In the genomic region with DNA sequence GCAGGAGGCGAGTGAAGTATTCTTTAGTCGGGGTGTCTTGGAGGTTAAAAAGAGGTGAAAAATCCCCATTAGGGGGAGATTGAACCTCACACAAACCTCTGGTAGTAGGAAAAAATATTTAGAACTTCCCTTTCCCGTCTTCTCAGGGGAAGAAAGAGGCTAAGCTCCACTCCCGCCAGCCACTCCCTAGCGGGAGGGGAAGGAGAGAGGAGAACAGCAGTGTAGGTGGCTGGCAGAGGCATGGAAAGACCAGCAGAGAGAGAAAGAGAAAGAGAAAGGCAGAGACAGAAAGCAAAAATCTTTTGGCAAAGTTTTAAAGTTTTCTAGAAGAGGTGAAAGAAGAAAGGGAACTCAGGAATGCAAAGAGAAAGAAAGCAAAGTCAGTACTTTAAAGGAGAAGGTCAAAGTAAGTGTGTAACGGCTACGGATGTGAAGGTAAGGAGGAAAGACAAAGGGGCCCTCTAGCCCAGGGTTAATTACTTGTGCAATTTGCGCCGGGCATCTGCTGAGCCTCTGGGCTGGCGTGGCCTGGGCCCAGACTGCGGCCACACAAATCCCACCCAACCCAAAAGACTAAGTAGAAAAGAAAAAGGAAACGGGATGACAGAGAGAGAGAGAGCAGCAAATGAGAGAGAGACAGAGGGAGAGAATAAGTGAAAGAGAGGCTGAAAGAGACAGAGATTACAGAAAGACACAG, we compare ENCODE assay signal across 17 cellular contexts.
DNase-seq lines count a peak whose midpoint lies in the region; ATAC-seq and TF ChIP-seq lines count a peak whose summit lies in the region.
"Had no signal": no experiment of that assay in that cellular context is flagged by ENCODE, and none has a peak within 500 bp of the region (broad histone marks: within the 10 kb centered on the region; RNA-seq: fewer than 3 reads in every experiment).

No MANE protein-coding gene starts in this region.

- no peak overlapping the region for H3K14ac ChIP-seq in neuronal stem cell (ENCODE audit: low read length)

- H2BK5ac ChIP-seq in neuronal stem cell (ENCODE audit: low read length), result no peak overlapping the region

- H4K8ac ChIP-seq in neuronal stem cell (ENCODE audit: low read depth, low read length), result no peak overlapping the region

- intact Hi-C loops in head of caudate nucleus (cut with DNase I), result no loop called here

- H3K4me2 ChIP-seq in smooth muscle cell (peak overlapping the region; percentile 87), neuronal stem cell (ENCODE audit: insufficient read depth, low read length, poor library complexity, severe bottlenecking) (no peak overlapping the region)
- H3K4me2 ChIP-seq: BLaER1 had no signal

- H3K4me1 Mint-ChIP-seq in memory B cell, result peaks cover 7% of the 10 kb centered on the region

- in situ Hi-C loops in brain microvascular endothelial cell (cut with HindIII; ENCODE audit: low pct_ligation_motif_present, low sequenced_read_pairs), result no loop called here

- no peak overlapping the region for H3K4ac ChIP-seq in neuronal stem cell (ENCODE audit: low read length)

- H3K79me2 ChIP-seq in smooth muscle cell (ENCODE audit: low read depth), result peaks cover 36% of the 10 kb centered on the region

- no peaks in the 10 kb centered on the region for H3K27me3 ChIP-seq in HUES48 (ENCODE audit: control insufficient read depth, insufficient read depth, low read length)
- H3K27me3 ChIP-seq in brain microvascular endothelial cell (replicated peaks), result no peaks in the 10 kb centered on the region
- no peaks in the 10 kb centered on the region for H3K27me3 ChIP-seq in smooth muscle cell (ENCODE audit: low read depth)
- H3K27me3 ChIP-seq in neuronal stem cell (ENCODE audit: control insufficient read depth in 3 of 3, insufficient read depth in 3 of 3, low read depth in 1 of 3, low read length in 3 of 3), result no peaks in the 10 kb centered on the region
- H3K27me3 ChIP-seq: BLaER1, Peyer's patch had no signal

- WGBS in smooth muscle cell (ENCODE audit: low lambda C conversion rate), result 12% methylated on average over 12 of the region's 12 CpGs
- WGBS in neuronal stem cell (ENCODE audit: extremely low coverage in 2 of 2, insufficient read length in 2 of 2, insufficient replicate concordance in 1 of 2), 2 donors, result no CpG with 5 or more reads among the region's 12 CpGs

- no peak overlapping the region for H3K4me3 Mint-ChIP-seq in memory B cell

- H3F3A ChIP-seq in smooth muscle cell (ENCODE audit: low read depth), result peaks cover 22% of the 10 kb centered on the region

- H3K36me3 ChIP-seq in HUES48 (ENCODE audit: control insufficient read depth, insufficient read depth, low read length) (no peaks in the 10 kb centered on the region), brain microvascular endothelial cell (replicated peaks) (peaks cover 2% of the 10 kb centered on the region), smooth muscle cell (ENCODE audit: low read depth) (no peaks in the 10 kb centered on the region), neuronal stem cell (replicated peaks in 1 of 2; ENCODE audit: control insufficient read depth in 2 of 2, insufficient read depth in 2 of 2, low read length in 2 of 2) (peaks cover 6 to 34% of the 10 kb centered on the region in 2 donors)
- H3K36me3 ChIP-seq: HAP-1 had no signal

- H3K9me3 ChIP-seq in HUES48 (ENCODE audit: control insufficient read depth, insufficient read depth, low read length) (peaks cover 22% of the 10 kb centered on the region), smooth muscle cell (replicated peaks; ENCODE audit: low read depth) (no peaks in the 10 kb centered on the region), neuronal stem cell (replicated peaks in 1 of 2; ENCODE audit: control insufficient read depth in 2 of 2, insufficient read depth in 1 of 2, low read depth in 1 of 2, low read length in 2 of 2) (peaks cover 19 to 20% of the 10 kb centered on the region in 2 donors)

- ATAC-seq in memory B cell (ENCODE audit: low read depth), result no peak
- ATAC-seq in GM19395 (IDR thresholded peaks at IDR 0.05; ENCODE audit: unreplicated experiment), result no peak

- no peak overlapping the region for H4K91ac ChIP-seq in neuronal stem cell (ENCODE audit: low read depth, low read length, poor library complexity)

- H3K27me3 Mint-ChIP-seq in memory B cell, result no peaks in the 10 kb centered on the region
- H3K27me3 Mint-ChIP-seq: CD4-positive, alpha-beta memory T cell had no signal

- no peak overlapping the region for H2BK120ac ChIP-seq in neuronal stem cell (ENCODE audit: low read depth, low read length)

- peaks cover 10% of the 10 kb centered on the region for H3K9me3 Mint-ChIP-seq in memory B cell

- peaks cover 44% of the 10 kb centered on the region for H3K36me3 Mint-ChIP-seq in memory B cell

- H2BK15ac ChIP-seq in neuronal stem cell (ENCODE audit: low read length), result no peak overlapping the region

- no peak overlapping the region for H2AK5ac ChIP-seq in neuronal stem cell (ENCODE audit: low read depth, low read length)

- no peaks in the 10 kb centered on the region for H4K20me1 ChIP-seq in smooth muscle cell (ENCODE audit: low read depth)
- H4K20me1 ChIP-seq: BLaER1 had no signal

- H2AFZ ChIP-seq in smooth muscle cell (ENCODE audit: low read depth) (peak overlapping the region; percentile 31), neuronal stem cell (ENCODE audit: low read length) (no peak overlapping the region)

- no peaks in the 10 kb centered on the region for H3K4me1 ChIP-seq in HUES48 (ENCODE audit: control insufficient read depth, insufficient read depth, low read length)
- H3K4me1 ChIP-seq in smooth muscle cell (ENCODE audit: low read depth), result peaks cover 29% of the 10 kb centered on the region
- no peaks in the 10 kb centered on the region for H3K4me1 ChIP-seq in neuronal stem cell (ENCODE audit: control insufficient read depth in 2 of 2, insufficient read depth in 1 of 2, low read depth in 1 of 2, low read length in 2 of 2)
- H3K4me1 ChIP-seq: BLaER1, HAP-1, Peyer's patch had no signal

- H3K27ac ChIP-seq in HUES48 (ENCODE audit: low read depth, low read length), result peak overlapping the region; percentile 57
- H3K27ac ChIP-seq in brain microvascular endothelial cell, result peak overlapping the region; percentile 38
- peak overlapping the region; percentile 94 for H3K27ac ChIP-seq in smooth muscle cell (ENCODE audit: low read depth)
- no peak overlapping the region for H3K27ac ChIP-seq in neuronal stem cell (replicated peaks; ENCODE audit: low read length)
- H3K27ac ChIP-seq: BLaER1, Peyer's patch had no signal

- peak overlapping the region; percentile 49 for H3K27ac Mint-ChIP-seq in memory B cell

- no peak overlapping the region for H3K18ac ChIP-seq in neuronal stem cell (ENCODE audit: low read length)

- no peak overlapping the region for H2BK12ac ChIP-seq in neuronal stem cell (ENCODE audit: low read length)

- no peak overlapping the region for H3K23ac ChIP-seq in neuronal stem cell (ENCODE audit: low read depth, low read length, poor library complexity)

- TF ChIP-seq CTCF in brain microvascular endothelial cell (IDR thresholded peaks at IDR 0.05; ENCODE audit: low read depth, low read length, missing control alignments), result no peak
- TF ChIP-seq CTCF in smooth muscle cell (IDR thresholded peaks at IDR 0.05; ENCODE audit: borderline replicate concordance, insufficient read depth, poor library complexity, severe bottlenecking), result no peak

- H3K9ac ChIP-seq in HUES48 (ENCODE audit: low read depth, low read length) (no peak overlapping the region), smooth muscle cell (ENCODE audit: low read depth) (peak overlapping the region; percentile 80), neuronal stem cell (ENCODE audit: low read depth, low read length, poor library complexity) (no peak overlapping the region)
- H3K9ac ChIP-seq: BLaER1 had no signal

- DNase-seq in brain microvascular endothelial cell, result no peak
- DNase-seq in memory B cell (ENCODE audit: low spot score in 2 of 2), result no peak
- DNase-seq in smooth muscle cell (lab: John Stamatoyannopoulos, UW; ENCODE audit: unreplicated experiment), result no peak
- no peak for DNase-seq in cerebellar cortex (ENCODE audit: low spot score)
- no peak for DNase-seq in head of caudate nucleus
- DNase-seq in neuronal stem cell (ENCODE audit: low spot score), result no peak
- DNase-seq: Calu3; CD4-positive, alpha-beta memory T cell; EL; NCI-H1105 treated with DMSO at 0.1 percent for 48 hours; NCI-H1694; NCI-H2081 treated with DMSO at 0.1 percent for 48 hours; Peyer's patch had no signal

- H3K79me1 ChIP-seq in neuronal stem cell (ENCODE audit: low read depth, low read length), result peaks cover 3% of the 10 kb centered on the region

- H3K4me3 ChIP-seq in HUES48 (ENCODE audit: low read depth, low read length) (no peak overlapping the region), brain microvascular endothelial cell (ENCODE audit: low read depth, low read length) (no peak overlapping the region), smooth muscle cell (peak overlapping the region; percentile 47), neuronal stem cell (ENCODE audit: low read length in 2 of 2) (no peak overlapping the region)
- H3K4me3 ChIP-seq: BLaER1, HAP-1, Peyer's patch had no signal
